In genomic region chr10:88070080-88070880, GRCh38 we compare ENCODE assay signal across 10 cellular contexts.
A peak's percentile ranks its signal among the peaks of the same experiment; 100 is the strongest.
DNase-seq lines count a peak whose midpoint lies in the region; ATAC-seq and TF ChIP-seq lines count a peak whose summit lies in the region.
"Had no signal": no experiment of that assay in that cellular context is flagged by ENCODE, and none has a peak within 500 bp of the region (broad histone marks: within the 10 kb centered on the region; RNA-seq: fewer than 3 reads in every experiment).

No MANE protein-coding gene starts in this region.

- no CpG with 5 or more reads among the region's 10 CpGs for WGBS in trophoblast cell (ENCODE audit: extremely low coverage, insufficient coverage, insufficient read length)
- WGBS in prostate gland, result 76% methylated on average over 10 of the region's 10 CpGs

- H3K9ac ChIP-seq in trophoblast cell (ENCODE audit: low read length), result no peak overlapping the region
- H3K9ac ChIP-seq: SK-N-SH had no signal

- H3K9me3 ChIP-seq in trophoblast cell (ENCODE audit: insufficient read depth, low read depth, low read length) (no peaks in the 10 kb centered on the region), prostate gland (no peaks in the 10 kb centered on the region)
- H3K9me3 ChIP-seq: SK-N-SH had no signal

- H4K8ac ChIP-seq in trophoblast cell (ENCODE audit: low read depth, low read length), result no peak overlapping the region

- no peaks in the 10 kb centered on the region for H3K79me2 ChIP-seq in trophoblast cell (ENCODE audit: control insufficient read depth, insufficient read depth, low read length, poor library complexity)

- peaks cover 3 to 8% of the 10 kb centered on the region in 2 experiments for H3K4me1 ChIP-seq in trophoblast cell (ENCODE audit: control insufficient read depth in 1 of 2, insufficient read depth in 2 of 2, low read length in 2 of 2)
- H3K4me1 ChIP-seq in prostate gland (replicated peaks), result no peaks in the 10 kb centered on the region

- intact Hi-C loops in prostate gland (cut with DNase I), result no loop called here

- H3K27ac ChIP-seq in trophoblast cell (ENCODE audit: low read depth, low read length) (no peak overlapping the region), prostate gland (no peak overlapping the region)

- no peak overlapping the region for H2BK120ac ChIP-seq in trophoblast cell (ENCODE audit: insufficient read depth, low read length, poor library complexity)

- H2AFZ ChIP-seq in trophoblast cell (ENCODE audit: insufficient read depth, low read length, poor library complexity), result no peak overlapping the region

- no peak overlapping the region for H3K4ac ChIP-seq in trophoblast cell (ENCODE audit: low read depth, low read length)

- peak; percentile 84 for DNase-seq in GM12864 (ENCODE audit: low read depth)
- peak; percentile 11 for DNase-seq in fibroblast of pulmonary artery (ENCODE audit: low read depth)
- DNase-seq in trophoblast cell, result no peak
- no peak for DNase-seq in prostate gland (ENCODE audit: low spot score)
- DNase-seq in AG20443 (ENCODE audit: low spot score), result no peak
- DNase-seq: DMS79 treated with DMSO at 0.1 percent for 48 hours, SK-N-SH had no signal

- H3K36me3 ChIP-seq in trophoblast cell (ENCODE audit: control insufficient read depth in 1 of 2, insufficient read depth in 2 of 2, low read length in 2 of 2) (no peaks in the 10 kb centered on the region), prostate gland (no peaks in the 10 kb centered on the region)

- H3K79me1 ChIP-seq in trophoblast cell (ENCODE audit: low read length), result peaks cover 6% of the 10 kb centered on the region

- TF ChIP-seq CTCF in GM12864 (IDR thresholded peaks at IDR 0.05; ENCODE audit: low read depth, low read length, missing control alignments) (no peak), fibroblast of pulmonary artery (IDR thresholded peaks at IDR 0.05; ENCODE audit: low read length, missing control alignments) (no peak), prostate gland (IDR thresholded peaks at IDR 0.05) (no peak)

- H3K23ac ChIP-seq in trophoblast cell (ENCODE audit: low read length), result no peak overlapping the region

- H3K14ac ChIP-seq in trophoblast cell (ENCODE audit: low read length), result no peak overlapping the region

- TF ChIP-seq POLR2A in prostate gland (IDR thresholded peaks at IDR 0.05), result no peak

- H3K4me3 ChIP-seq in GM12864 (ENCODE audit: low read depth, low read length), result no peak overlapping the region
- no peak overlapping the region for H3K4me3 ChIP-seq in fibroblast of pulmonary artery (replicated peaks; ENCODE audit: low read depth, low read length)
- H3K4me3 ChIP-seq in trophoblast cell (ENCODE audit: low read depth, low read length), result no peak overlapping the region
- H3K4me3 ChIP-seq in prostate gland, result no peak overlapping the region

- no peak overlapping the region for H2BK12ac ChIP-seq in trophoblast cell (ENCODE audit: low read length)

- H3K4me2 ChIP-seq in trophoblast cell (ENCODE audit: low read length), result no peak overlapping the region
- H3K4me2 ChIP-seq: SK-N-SH had no signal

- H3K27me3 ChIP-seq in trophoblast cell (ENCODE audit: insufficient read depth, low read length) (no peaks in the 10 kb centered on the region), prostate gland (replicated peaks; ENCODE audit: insufficient read depth) (no peaks in the 10 kb centered on the region)

- H4K91ac ChIP-seq in trophoblast cell (ENCODE audit: low read depth, low read length), result no peak overlapping the region

- H2AK5ac ChIP-seq in trophoblast cell (ENCODE audit: low read length), result no peak overlapping the region

- ATAC-seq in GM21423 (IDR thresholded peaks at IDR 0.05; ENCODE audit: unreplicated experiment), result peak; percentile 60
- ATAC-seq in HG03457 (IDR thresholded peaks at IDR 0.05; ENCODE audit: unreplicated experiment), result peak; percentile 40
- no peak for ATAC-seq in GM21360 (IDR thresholded peaks at IDR 0.05; ENCODE audit: unreplicated experiment)

- no peak overlapping the region for H3K18ac ChIP-seq in trophoblast cell (ENCODE audit: low read length)

- H4K12ac ChIP-seq in trophoblast cell (ENCODE audit: low read depth, low read length), result no peak overlapping the region

- H2BK5ac ChIP-seq in trophoblast cell (ENCODE audit: low read depth, low read length, poor library complexity), result no peak overlapping the region

Comparison
In these comparisons a context has a peak if more than half of its experiments do, and no peak if none do; other contexts are left out.
1. DNase-seq: peak in GM12864 (single experiment) and fibroblast of pulmonary artery (single experiment); none in trophoblast cell (0 of 2), prostate gland (single experiment) and AG20443 (single experiment).